In the genomic region with DNA sequence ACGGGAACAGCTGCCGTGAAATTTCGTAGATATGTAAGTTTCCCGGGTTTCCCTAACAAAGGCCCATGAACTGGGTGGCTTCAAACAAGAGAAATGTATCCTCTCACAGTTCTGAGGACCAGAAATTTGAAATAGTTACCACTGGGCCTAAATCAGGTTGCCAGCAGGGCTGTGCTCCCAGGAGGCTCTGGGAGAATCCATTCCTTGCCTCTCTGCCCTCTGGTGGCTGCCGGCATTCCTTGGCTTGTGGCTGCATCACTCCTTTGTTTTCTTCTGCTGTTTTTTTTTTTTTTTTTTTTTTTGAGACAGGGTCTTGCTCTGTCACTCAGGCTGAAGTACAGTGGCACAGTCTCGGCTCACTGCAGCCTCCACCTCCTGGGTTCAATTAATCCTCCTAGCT, we compare ENCODE assay signal across 1 cellular context.
TF ChIP-seq lines count a peak whose summit lies in the region.

No MANE protein-coding gene starts in this region.

TF ChIP-seq in K562, 482 proteins besides CTCF, POLR2A, EP300 and RAD21:
- no peak for TF ChIP-seq ZNF384 (IDR thresholded peaks at IDR 0.05; ENCODE audit: low read depth, low read length)
- TF ChIP-seq CBX5 (IDR thresholded peaks at IDR 0.05; ENCODE audit: borderline replicate concordance, low read depth): no peak
- no peak for TF ChIP-seq MIER1 (IDR thresholded peaks at IDR 0.05; ENCODE audit: low read depth)
- peak; percentile 80 for TF ChIP-seq RBM25 (IDR thresholded peaks at IDR 0.05; ENCODE audit: low read depth, low read length, severe bottlenecking)
